ENCODE assay signal across 7 cellular contexts in genomic region chr19:41883821-41884733, GRCh38.
A peak's percentile ranks its signal among the peaks of the same experiment; 100 is the strongest.
DNase-seq lines count a peak whose midpoint lies in the region; ATAC-seq, FAIRE-seq and TF ChIP-seq lines count a peak whose summit lies in the region.

No MANE protein-coding gene starts in this region.

- in situ Hi-C loops in astrocyte of the spinal cord (cut with HindIII; ENCODE audit: low sequenced_read_pairs): no loop called here

- peak; percentile 98 for FAIRE-seq in GM18507 (lab: Jason Lieb, UNC)

- no peak for TF ChIP-seq CTCF in astrocyte of the spinal cord (IDR thresholded peaks at IDR 0.05; ENCODE audit: low read depth, low read length)
- TF ChIP-seq CTCF in retinal pigment epithelial cell (conservative IDR thresholded peaks at IDR 0.05; ENCODE audit: low read depth, low read length): peak; percentile 23

- peak overlapping the region; percentile 86 for H3K4me3 ChIP-seq in astrocyte of the spinal cord (ENCODE audit: low read depth, low read length)
- peak overlapping the region; percentile 90 for H3K4me3 ChIP-seq in retinal pigment epithelial cell (ENCODE audit: low read length)

- peak; percentile 93 for DNase-seq in GM18507 (ENCODE audit: extremely low spot score, insufficient read length, low read depth)
- peak; percentile 95 to 97 for DNase-seq in NCI-H1930 (lab: John Stamatoyannopoulos, UW)
- peak; percentile 88 for DNase-seq in T1000 (lab: John Stamatoyannopoulos, UW)
- DNase-seq in astrocyte of the spinal cord (ENCODE audit: low read depth, low spot score): peak; percentile 97
- DNase-seq in hippocampal formation (lab: John Stamatoyannopoulos, UW): peak; percentile 95 to 97
- peak; percentile 87 for DNase-seq in retinal pigment epithelial cell (ENCODE audit: low read depth)

- ATAC-seq in HG02970 (IDR thresholded peaks at IDR 0.05; ENCODE audit: low FRiP score, unreplicated experiment): peak; percentile 78

Comparison
In these comparisons a context has a peak if more than half of its experiments do, and no peak if none do; other contexts are left out.
1. Peak in every context shown above with its lines: DNase-seq, ATAC-seq and H3K4me3 ChIP-seq.